In genomic region chr11:60314607-60315321, GRCh38 we compare ENCODE assay signal across 1 cellular context.
TF ChIP-seq lines count a peak whose summit lies in the region.

No MANE protein-coding gene starts in this region.

TF ChIP-seq in HepG2, 621 proteins besides CTCF, POLR2A, EP300 and RAD21:
- no peak for TF ChIP-seq ZNF362 (CRISPR knock-in tag; IDR thresholded peaks at IDR 0.05; ENCODE audit: borderline replicate concordance)
- TF ChIP-seq ZNF672 (CRISPR knock-in tag; IDR thresholded peaks at IDR 0.05) = no peak
- TF ChIP-seq IKZF5 (CRISPR knock-in tag; IDR thresholded peaks at IDR 0.05) = no peak
- no peak for TF ChIP-seq ZNF556 (CRISPR knock-in tag; IDR thresholded peaks at IDR 0.05; ENCODE audit: borderline replicate concordance)
- TF ChIP-seq ZNF33A (CRISPR knock-in tag; IDR thresholded peaks at IDR 0.05; ENCODE audit: borderline replicate concordance) = no peak
- TF ChIP-seq ELF3 (CRISPR knock-in tag; IDR thresholded peaks at IDR 0.05) = no peak
- TF ChIP-seq HNRNPLL (IDR thresholded peaks at IDR 0.05; ENCODE audit: low read depth, low read length, poor library complexity, severe bottlenecking) = no peak
- no peak for TF ChIP-seq PBX3 (CRISPR knock-in tag; IDR thresholded peaks at IDR 0.05; ENCODE audit: borderline replicate concordance)
- TF ChIP-seq ATF3 (CRISPR knock-in tag; IDR thresholded peaks at IDR 0.05) = no peak
- no peak for TF ChIP-seq ZNF800 (CRISPR knock-in tag; IDR thresholded peaks at IDR 0.05)
- no peak for TF ChIP-seq NFYB (CRISPR knock-in tag; IDR thresholded peaks at IDR 0.05)
- TF ChIP-seq ZBTB4 (CRISPR knock-in tag; IDR thresholded peaks at IDR 0.05; ENCODE audit: borderline replicate concordance) = no peak
- TF ChIP-seq ZNF468 (CRISPR knock-in tag; IDR thresholded peaks at IDR 0.05) = no peak
- TF ChIP-seq KDM5B (CRISPR knock-in tag; IDR thresholded peaks at IDR 0.05; ENCODE audit: borderline replicate concordance) = no peak
- TF ChIP-seq GATAD1 (CRISPR knock-in tag; IDR thresholded peaks at IDR 0.05) = no peak
